ENCODE assay signal across 8 cellular contexts in the genomic region with DNA sequence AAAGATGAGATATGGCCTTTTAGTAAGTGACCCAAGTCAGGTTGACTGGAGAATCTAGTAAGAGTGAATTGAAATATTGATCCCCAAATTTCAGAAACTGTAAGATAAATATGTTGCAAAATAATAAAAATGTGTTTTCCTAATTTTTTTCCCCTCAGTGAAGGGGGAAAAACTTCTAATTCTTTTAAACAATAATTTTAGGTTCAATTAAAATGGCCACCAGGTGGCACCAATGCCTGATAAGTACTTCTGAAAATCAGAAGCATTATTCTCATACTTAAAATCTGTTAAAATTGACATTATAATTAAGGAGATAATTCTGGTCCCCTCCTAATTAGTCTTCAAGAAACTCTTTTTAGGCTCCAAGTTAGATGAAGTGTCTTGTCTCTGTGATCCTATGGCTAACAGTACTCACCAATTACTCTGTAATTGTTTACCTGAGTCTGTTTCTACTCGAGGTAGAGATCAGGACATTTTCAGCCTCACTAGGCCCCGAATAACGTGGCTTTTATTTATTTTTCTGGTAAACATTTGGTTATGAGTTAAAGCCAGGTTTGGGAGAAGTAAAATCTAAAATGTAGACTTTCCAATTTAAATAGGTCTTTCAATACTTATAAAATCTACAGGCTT. TPM values are rescaled to one million over a fixed set of nuclear protein-coding genes. Genes with fewer than 3 reads are reported as not detected.
A peak's percentile ranks its signal among the peaks of the same experiment; 100 is the strongest.
DNase-seq lines count a peak whose midpoint lies in the region; ATAC-seq and TF ChIP-seq lines count a peak whose summit lies in the region.

No MANE protein-coding gene starts in this region.

- H3K27me3 ChIP-seq in cardiac muscle cell (no peaks in the 10 kb centered on the region), thyroid gland (no peaks in the 10 kb centered on the region)

- H3K27ac Mint-ChIP-seq in activated CD8-positive, alpha-beta T cell treated with anti-CD3 and anti-CD28 coated beads for 36 hours, result no peak overlapping the region
- H3K27ac Mint-ChIP-seq in glutamatergic neuron (ENCODE audit: unreplicated experiment), result no peak overlapping the region

- H3K27ac ChIP-seq in cardiac muscle cell (no peak overlapping the region), thyroid gland (no peak overlapping the region)

- H3K4me3 ChIP-seq in cardiac muscle cell (no peak overlapping the region), thyroid gland (replicated peaks in 1 of 3) (no peak overlapping the region)

- no peak overlapping the region for H3K4me3 Mint-ChIP-seq in activated CD8-positive, alpha-beta T cell treated with anti-CD3 and anti-CD28 coated beads for 36 hours
- no peak overlapping the region for H3K4me3 Mint-ChIP-seq in glutamatergic neuron (ENCODE audit: unreplicated experiment)

- peaks cover 14% of the 10 kb centered on the region for H3K9me3 Mint-ChIP-seq in activated CD8-positive, alpha-beta T cell treated with anti-CD3 and anti-CD28 coated beads for 36 hours
- peaks cover 3% of the 10 kb centered on the region for H3K9me3 Mint-ChIP-seq in glutamatergic neuron (ENCODE audit: unreplicated experiment)

- no peak for TF ChIP-seq POLR2A in thyroid gland (IDR thresholded peaks at IDR 0.05)

- no peak for ATAC-seq in left ventricle myocardium superior
- no peak for ATAC-seq in activated CD8-positive, alpha-beta T cell treated with anti-CD3 and anti-CD28 coated beads for 36 hours
- ATAC-seq in GM21737 (IDR thresholded peaks at IDR 0.05; ENCODE audit: unreplicated experiment), result no peak

- intact Hi-C loops in left ventricle myocardium superior (cut with micrococcal nuclease), result loop anchor here (2.0 kb wide), 1 partner anchor 151 kb away; no protein-coding TSS in a partner anchor
- intact Hi-C loops in activated CD8-positive, alpha-beta T cell treated with anti-CD3 and anti-CD28 coated beads for 36 hours (cut with micrococcal nuclease), result loop anchor here (1.0 to 5.0 kb wide), 2 partner anchors 136 to 149 kb away; no protein-coding TSS in a partner anchor
- intact Hi-C loops in thyroid gland (cut with DNase I), result loop anchor here (2.0 kb wide), 1 partner anchor 151 kb away; no protein-coding TSS in a partner anchor

- peak; percentile 65 to 66 for DNase-seq in cardiac muscle cell (ENCODE audit: low read depth in 1 of 2, low spot score in 1 of 2)
- DNase-seq in left ventricle myocardium superior, result no peak
- peak; percentile 43 to 73 (median 48) for DNase-seq in NCI-H1417 (lab: John Stamatoyannopoulos, UW)
- DNase-seq in activated CD8-positive, alpha-beta T cell treated with anti-CD3 and anti-CD28 coated beads for 36 hours, result peak; percentile 57
- DNase-seq in glutamatergic neuron, result no peak
- peak; percentile 13 to 30 for DNase-seq in thyroid gland
- no peak for DNase-seq in activated effector memory CD4-positive, alpha-beta T cell treated with anti-CD3 and anti-CD28 coated beads, Interleukin-2, amount 50 U/mL, for 16 hours

- H3K4me1 ChIP-seq in cardiac muscle cell (ENCODE audit: low read depth) (no peaks in the 10 kb centered on the region), thyroid gland (no peaks in the 10 kb centered on the region)

- H3K4me1 Mint-ChIP-seq in activated CD8-positive, alpha-beta T cell treated with anti-CD3 and anti-CD28 coated beads for 36 hours (ENCODE audit: low read depth), result no peaks in the 10 kb centered on the region
- no peaks in the 10 kb centered on the region for H3K4me1 Mint-ChIP-seq in glutamatergic neuron (ENCODE audit: low read depth, unreplicated experiment)

- no peaks in the 10 kb centered on the region for H3K9me3 ChIP-seq in cardiac muscle cell (ENCODE audit: low read depth)
- H3K9me3 ChIP-seq in thyroid gland, result no peaks in the 10 kb centered on the region

- POLR2A ChIA-PET in activated CD8-positive, alpha-beta T cell treated with anti-CD3 and anti-CD28 coated beads for 36 hours (lab: Charles Lee), result no interaction called here

- peaks cover 14% of the 10 kb centered on the region for H3K36me3 Mint-ChIP-seq in activated CD8-positive, alpha-beta T cell treated with anti-CD3 and anti-CD28 coated beads for 36 hours (ENCODE audit: low read depth)
- H3K36me3 Mint-ChIP-seq in glutamatergic neuron (ENCODE audit: unreplicated experiment), result peaks cover 25% of the 10 kb centered on the region

- no peaks in the 10 kb centered on the region for H3K27me3 Mint-ChIP-seq in activated CD8-positive, alpha-beta T cell treated with anti-CD3 and anti-CD28 coated beads for 36 hours
- no peaks in the 10 kb centered on the region for H3K27me3 Mint-ChIP-seq in glutamatergic neuron (ENCODE audit: unreplicated experiment)

- CTCF ChIA-PET in activated CD8-positive, alpha-beta T cell treated with anti-CD3 and anti-CD28 coated beads for 36 hours (lab: Charles Lee), result interaction anchor here (0.7 to 6.4 kb wide), 27 partner anchors 13 to 1141 kb away, joined by 3 to 52 read pairs (median 6); a partner anchor contains a TSS

- peak; percentile 46 for TF ChIP-seq CTCF in cardiac muscle cell (IDR thresholded peaks at IDR 0.05; ENCODE audit: low read depth, low read length)
- TF ChIP-seq CTCF in activated CD8-positive, alpha-beta T cell treated with anti-CD3 and anti-CD28 coated beads for 36 hours (IDR thresholded peaks at IDR 0.05), result peak; percentile 83
- peak; percentile 87 for TF ChIP-seq CTCF in glutamatergic neuron (IDR thresholded peaks at IDR 0.05; ENCODE audit: partially characterized antibody, unreplicated experiment)
- TF ChIP-seq CTCF in thyroid gland (IDR thresholded peaks at IDR 0.05), result peak; percentile 19 to 67 (median 50)

- 55 to 64% methylated on average over 3 of the region's 3 CpGs for WGBS in thyroid gland, 2 donors

- H3K36me3 ChIP-seq in cardiac muscle cell (no peaks in the 10 kb centered on the region), thyroid gland (no peaks in the 10 kb centered on the region)

RNA-seq across cellular contexts. Expression of a gene that starts 52.6 kb away (rescaled TPM):
- 28.4 and 36.8 TPM in 2 replicates for total RNA-seq in cardiac muscle cell
- 30.6 and 49.1 TPM in 2 replicates for polyA plus RNA-seq in cardiac muscle cell
- total RNA-seq in left ventricle myocardium superior, result 64.6 TPM
- total RNA-seq in activated CD8-positive, alpha-beta T cell treated with anti-CD3 and anti-CD28 coated beads for 36 hours, result 10 to 100 TPM; 73.0 to 74.9 TPM
- 49.3 TPM for total RNA-seq in glutamatergic neuron (ENCODE audit: unreplicated experiment)
- total RNA-seq in thyroid gland, result 10 to 100 TPM; 35.0 to 54.4 (median 39.1) TPM

Comparison
In these comparisons a context has a peak if more than half of its experiments do, and no peak if none do; other contexts are left out.
1. DNase-seq: peak in cardiac muscle cell (2 of 2), NCI-H1417 (3 of 3), activated CD8-positive, alpha-beta T cell treated with anti-CD3 and anti-CD28 coated beads for 36 hours (single experiment) and thyroid gland (2 of 2); none in left ventricle myocardium superior (single experiment), glutamatergic neuron (single experiment) and activated effector memory CD4-positive, alpha-beta T cell treated with anti-CD3 and anti-CD28 coated beads, Interleukin-2, amount 50 U/mL, for 16 hours (single experiment).
2. Peak in every context shown above with its lines, with median percentiles within 50 percentile points of each other: CTCF ChIP-seq.